8 cellular contexts compared by ENCODE assay signal in the genomic region with DNA sequence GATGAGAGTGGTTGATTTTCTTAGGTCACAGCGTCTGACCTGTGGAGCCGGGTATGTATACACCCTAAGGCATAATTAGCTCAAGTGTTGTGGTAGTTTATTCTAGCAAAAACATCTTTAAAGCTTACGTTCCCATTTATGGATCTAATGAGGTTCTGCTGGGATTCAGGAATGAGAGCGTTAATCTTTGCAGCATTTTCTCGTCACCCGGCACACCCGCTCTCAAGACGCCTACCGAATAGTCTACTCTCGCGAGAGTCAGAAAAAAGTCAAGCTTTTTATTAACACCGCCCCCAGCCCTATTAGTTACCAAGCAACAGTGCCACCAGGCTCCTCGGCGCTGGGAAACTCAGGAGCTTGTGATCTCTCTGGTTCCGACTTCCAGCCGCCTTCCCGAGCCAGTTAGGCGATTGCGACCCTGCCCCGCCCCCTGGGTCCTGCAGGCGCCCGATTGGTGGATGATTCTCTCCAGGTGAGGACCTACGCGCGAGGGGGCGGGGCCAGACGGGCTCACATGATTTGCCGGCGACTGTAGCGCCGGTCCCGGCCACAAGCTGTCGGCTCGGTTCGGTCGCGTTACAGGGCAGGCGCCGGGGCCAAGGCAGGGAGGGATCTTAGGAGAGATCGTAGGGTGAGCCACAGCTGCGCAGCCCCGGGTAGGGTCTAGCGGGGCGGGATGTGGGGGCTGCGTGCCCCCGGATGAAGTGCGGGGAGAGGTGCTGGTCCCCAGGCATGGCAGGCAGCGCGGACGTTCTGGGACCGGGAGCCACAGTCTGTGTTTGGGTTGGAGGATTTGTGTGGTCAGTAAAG. TPM values are rescaled to one million over a fixed set of nuclear protein-coding genes. Genes with fewer than 3 reads are reported as not detected.
A peak's percentile ranks its signal among the peaks of the same experiment; 100 is the strongest.
DNase-seq lines count a peak whose midpoint lies in the region; ATAC-seq, FAIRE-seq and TF ChIP-seq lines count a peak whose summit lies in the region.

A gene (plus strand): TSS at position 540 of the 810 bp plus-strand sequence. CDS start 1,443 bp downstream, outside the sequence.

- H3K27me3 ChIP-seq in pancreas (no peaks in the 10 kb centered on the region), thyroid gland (no peaks in the 10 kb centered on the region)

- ATAC-seq in HG02623 (IDR thresholded peaks at IDR 0.05; ENCODE audit: unreplicated experiment) (peak; percentile 65), pancreas (peak; percentile 84 to 92 (median 90))

- peak; percentile 51 for FAIRE-seq in pancreas (lab: Jason Lieb, UNC)

- peak; percentile 89 to 100 for TF ChIP-seq POLR2A in thyroid gland (IDR thresholded peaks at IDR 0.05)

- H3K36me3 ChIP-seq in pancreas: peaks cover 0 to 15% (median 0%) of the 10 kb centered on the region in 3 donors
- peaks cover 11 to 13% of the 10 kb centered on the region in 2 donors for H3K36me3 ChIP-seq in thyroid gland

- peak; percentile 31; the same call in 2 of the 3 replicates for TF ChIP-seq CTCF in GM12872 (IDR thresholded peaks at IDR 0.05; ENCODE audit: insufficient read depth, low read depth, low read length)
- peak in 1 of 4 donors; percentile 12 for TF ChIP-seq CTCF in pancreas (IDR thresholded peaks at IDR 0.05)
- TF ChIP-seq CTCF in thyroid gland (IDR thresholded peaks at IDR 0.05): peak in 4 of 6 experiments; percentile 23 to 52 (median 50)

- peak within 1 kb of the TSS; percentile 53 to 79 (median 67) for H3K4me3 ChIP-seq in pancreas
- peak within 1 kb of the TSS; percentile 58 to 80 (median 80) for H3K4me3 ChIP-seq in thyroid gland (replicated peaks in 1 of 3)

- H3K9me3 ChIP-seq in pancreas (no peaks in the 10 kb centered on the region), thyroid gland (no peaks in the 10 kb centered on the region)

- intact Hi-C loops in cardiac septum (cut with DNase I) (loop anchor here (5.0 to 10.0 kb wide), 3 partner anchors 269 to 548 kb away; a partner anchor contains a TSS), pancreas (cut with DNase I) (no loop called here), thyroid gland (cut with DNase I) (no loop called here)

- WGBS in pancreas, 2 donors: 0 to 1% methylated on average over 51 of the region's 51 CpGs
- 0 to 1% methylated on average over 15 to 42 of the region's 51 CpGs for WGBS in thyroid gland, 2 donors

- peak within 1 kb of the TSS; percentile 84 to 94 (median 90) for H3K27ac ChIP-seq in pancreas
- H3K27ac ChIP-seq in thyroid gland: peak within 1 kb of the TSS; percentile 93 to 97 (median 97)

- H3K4me1 ChIP-seq in pancreas (peaks cover 3 to 23% (median 19%) of the 10 kb centered on the region in 3 donors), thyroid gland (peaks cover 22 to 46% of the 10 kb centered on the region in 2 donors)

- DNase-seq in NCI-H1417 (lab: John Stamatoyannopoulos, UW) (peak; percentile 99 to 100 (median 100)), T follicular helper cell (ENCODE audit: low read depth) (peak; percentile 92), amniotic epithelial cell (ENCODE audit: low read depth) (peak; percentile 96), cardiac septum (ENCODE audit: low spot score) (peak; percentile 99), pancreas (peak; percentile 98 to 100 (median 100)), thyroid gland (peak; percentile 100)

RNA-seq across cellular contexts. Expression of the gene that starts here (rescaled TPM):
- total RNA-seq in cardiac septum: 49.9 TPM
- 10 to 100 TPM in 3 of 6 donors, 1 to 10 TPM in 3; 4.4 to 19.6 (median 9.9) TPM for total RNA-seq in pancreas
- 10 to 100 TPM in 1 of 2 donors, 1 to 10 TPM in 1; 8.0 to 28.5 TPM for polyA plus RNA-seq in pancreas
- 100 to 1,000 TPM in 2 of 4 donors, 10 to 100 TPM in 2; 87.7 to 191 (median 110) TPM for total RNA-seq in thyroid gland

Comparison
In these comparisons a context has a peak if more than half of its experiments do, and no peak if none do; other contexts are left out.
1. Peak in every context shown above with its lines: DNase-seq, ATAC-seq, H3K4me3 ChIP-seq and H3K27ac ChIP-seq.